32 cellular contexts compared by ENCODE assay signal in genomic region chr10:114626841-114627240, GRCh38. TPM values are rescaled to one million over a fixed set of nuclear protein-coding genes. Genes with fewer than 3 reads are reported as not detected.
DNase-seq lines count a peak whose midpoint lies in the region; ATAC-seq and TF ChIP-seq lines count a peak whose summit lies in the region.
"Had no signal": no experiment of that assay in that cellular context is flagged by ENCODE, and none has a peak within 500 bp of the region (broad histone marks: within the 10 kb centered on the region; RNA-seq: fewer than 3 reads in every experiment).

No MANE protein-coding gene starts in this region.

- H3K27ac ChIP-seq in HCT116 (ENCODE audit: low read depth, low read length) (no peak overlapping the region), esophagus (ENCODE audit: low read depth in 2 of 2, low read length in 1 of 2) (peak overlapping the region; percentile 35 to 40), gastrocnemius medialis (peak overlapping the region; percentile 33 to 81 (median 72))
- H3K27ac ChIP-seq in CD4-positive, alpha-beta T cell (ENCODE audit: low read depth, low read length), result no peak overlapping the region
- H3K27ac ChIP-seq: BLaER1, brain microvascular endothelial cell, left lung, psoas muscle, stomach, WERI-Rb-1 had no signal

- CTCF ChIA-PET in HCT116 (lab: Charles Lee), result interaction anchor here (0.7 kb wide), 1 partner anchor 323 kb away, joined by 3 read pairs; no protein-coding TSS in a partner anchor
- CTCF ChIA-PET in CD4-positive, alpha-beta T cell (lab: Charles Lee), result no interaction called here

- H3K36me3 Mint-ChIP-seq in CD4-positive, alpha-beta T cell (ENCODE audit: low read depth), result no peaks in the 10 kb centered on the region
- H3K36me3 Mint-ChIP-seq: mesothelial cell of epicardium had no signal

- DNase-seq in HCT116 (ENCODE audit: low read depth, low spot score) (no peak), SW480 (ENCODE audit: low spot score) (peak; percentile 52), gastrocnemius medialis (no peak), NCI-H2081 treated with DMSO at 0.1 percent for 48 hours (lab: John Stamatoyannopoulos, UW) (no peak)
- DNase-seq in stimulated activated naive CD8-positive, alpha-beta T cell treated with anti-CD3 and anti-CD28 coated beads, Interleukin-15, amount 100 ng/mL, for 72 hours, result no peak
- DNase-seq in CD4-positive, alpha-beta T cell, result no peak
- DNase-seq: activated CD4-positive, alpha-beta T cell treated with anti-CD3 and anti-CD28 coated beads, Interleukin-2, amount 50 U/mL, for 1 hour; activated naive CD8-positive, alpha-beta T cell treated with anti-CD3 and anti-CD28 coated beads, Interleukin-2, amount 50 U/mL, for 24 hours; activated T-cell treated with anti-CD3 and anti-CD28 coated beads, Interleukin-2, amount 50 U/mL, for 48 hours; brain microvascular endothelial cell; COR-L47; GOT3; hippocampal formation; left lung; naive thymus-derived CD4-positive, alpha-beta T cell; NCI-H1048; NCI-H1694; NCI-H2171; NCI-H510A; psoas muscle; SHP77 treated with DMSO at 0.1 percent for 48 hours; stimulated activated CD8-positive, alpha-beta memory T cell treated with anti-CD3 and anti-CD28 coated beads, Interleukin-4, amount 100 ng/mL, for 48 hours; stomach; SW 1271; T1000; thyroid gland; WERI-Rb-1 had no signal

- H2AFZ ChIP-seq in HCT116 (ENCODE audit: low read depth, low read length, poor library complexity, severe bottlenecking), result no peak overlapping the region

- no peak overlapping the region for H3K4me3 ChIP-seq in HCT116 (replicated peaks in 1 of 2; ENCODE audit: low read depth in 1 of 2, low read length in 2 of 2)
- H3K4me3 ChIP-seq in esophagus (ENCODE audit: low read depth in 1 of 2, low read length in 2 of 2), result no peak overlapping the region
- no peak overlapping the region for H3K4me3 ChIP-seq in gastrocnemius medialis
- H3K4me3 ChIP-seq: BLaER1, left lung, psoas muscle, skin epidermis, stomach, thyroid gland had no signal

- H3K27me3 Mint-ChIP-seq in stimulated activated naive CD8-positive, alpha-beta T cell treated with anti-CD3 and anti-CD28 coated beads, Interleukin-15, amount 100 ng/mL, for 72 hours, result peaks cover 33% of the 10 kb centered on the region
- H3K27me3 Mint-ChIP-seq in CD4-positive, alpha-beta T cell, result peaks cover 24% of the 10 kb centered on the region

- ATAC-seq in HCT116 (no peak), gastrocnemius medialis (peak in 1 of 2 donors; percentile 33)
- no peak for ATAC-seq in stimulated activated naive CD8-positive, alpha-beta T cell treated with anti-CD3 and anti-CD28 coated beads, Interleukin-15, amount 100 ng/mL, for 72 hours
- ATAC-seq in CD4-positive, alpha-beta T cell (ENCODE audit: poor library complexity), result no peak
- ATAC-seq: activated naive CD8-positive, alpha-beta T cell treated with anti-CD3 and anti-CD28 coated beads, Interleukin-2, amount 50 U/mL, for 24 hours; HepG2; left lung; naive thymus-derived CD4-positive, alpha-beta T cell had no signal

- TF ChIP-seq CTCF in HCT116 (IDR thresholded peaks at IDR 0.05 in 2 of 3, conservative IDR thresholded peaks at IDR 0.05 in 1 of 3; ENCODE audit: borderline replicate concordance in 1 of 3, insufficient read depth in 1 of 3, low read depth in 2 of 3, low read length in 2 of 3) (no peak), gastrocnemius medialis (IDR thresholded peaks at IDR 0.05 in 4 of 5, conservative IDR thresholded peaks at IDR 0.05 in 1 of 5) (no peak)
- TF ChIP-seq CTCF in CD4-positive, alpha-beta T cell (IDR thresholded peaks at IDR 0.05), result no peak

- POLR2A ChIA-PET in HCT116 (lab: Charles Lee), result no interaction called here
- POLR2A ChIA-PET in CD4-positive, alpha-beta T cell (lab: Charles Lee), result no interaction called here

- H3K9ac ChIP-seq in HCT116 (ENCODE audit: low read length), result no peak overlapping the region
- H3K9ac ChIP-seq: BLaER1 had no signal

- BruUV-seq in HCT116 (replicated peaks; lab: Mats Ljungman, UMichigan), result no TSS peak

- RAD21 ChIA-PET in HCT116 (lab: Charles Lee; ENCODE audit: low non-redundant PET in 1 of 2, low total read pairs in 2 of 2, uncharacterized antibody in 2 of 2, unreplicated experiment in 2 of 2), result no interaction called here

- H3K36me3 ChIP-seq in HCT116 (ENCODE audit: control insufficient read depth in 1 of 2, insufficient read depth in 2 of 2, low read length in 2 of 2), result no peaks in the 10 kb centered on the region
- H3K36me3 ChIP-seq in esophagus (ENCODE audit: control insufficient read depth in 2 of 2, insufficient read depth in 2 of 2, low read length in 1 of 2), result no peaks in the 10 kb centered on the region
- no peaks in the 10 kb centered on the region for H3K36me3 ChIP-seq in gastrocnemius medialis
- H3K36me3 ChIP-seq: BLaER1, brain microvascular endothelial cell, left lung, stomach, thyroid gland, WERI-Rb-1 had no signal

- H3K79me2 ChIP-seq in HCT116 (ENCODE audit: insufficient read depth, low read length), result no peaks in the 10 kb centered on the region

- H3K4me3 Mint-ChIP-seq in stimulated activated naive CD8-positive, alpha-beta T cell treated with anti-CD3 and anti-CD28 coated beads, Interleukin-15, amount 100 ng/mL, for 72 hours, result no peak overlapping the region
- H3K4me3 Mint-ChIP-seq in CD4-positive, alpha-beta T cell, result no peak overlapping the region
- H3K4me3 Mint-ChIP-seq: activated naive CD8-positive, alpha-beta T cell treated with anti-CD3 and anti-CD28 coated beads, Interleukin-2, amount 50 U/mL, for 24 hours; mesothelial cell of epicardium; naive thymus-derived CD4-positive, alpha-beta T cell had no signal

- no peak for TF ChIP-seq RAD21 in HCT116 (IDR thresholded peaks at IDR 0.05; ENCODE audit: low read depth)

- peaks cover 46 to 67% of the 10 kb centered on the region in 2 experiments for H3K4me1 ChIP-seq in HCT116 (ENCODE audit: control insufficient read depth in 1 of 2, insufficient read depth in 2 of 2, low read length in 2 of 2)
- H3K4me1 ChIP-seq in esophagus (ENCODE audit: control insufficient read depth in 2 of 2, insufficient read depth in 2 of 2, low read length in 1 of 2), result peaks cover 0 to 4% of the 10 kb centered on the region in 2 donors
- H3K4me1 ChIP-seq in gastrocnemius medialis, result peaks cover 21 to 55% of the 10 kb centered on the region in 2 donors

- TF ChIP-seq POLR2A in HCT116 (IDR thresholded peaks at IDR 0.05; ENCODE audit: borderline replicate concordance, extremely low read depth, insufficient read depth, insufficient read length) (no peak), gastrocnemius medialis (IDR thresholded peaks at IDR 0.05) (no peak)

- H3K27ac Mint-ChIP-seq in stimulated activated naive CD8-positive, alpha-beta T cell treated with anti-CD3 and anti-CD28 coated beads, Interleukin-15, amount 100 ng/mL, for 72 hours, result peak overlapping the region in 1 of 2 donors; percentile 6
- no peak overlapping the region for H3K27ac Mint-ChIP-seq in CD4-positive, alpha-beta T cell
- H3K27ac Mint-ChIP-seq: activated naive CD8-positive, alpha-beta T cell treated with anti-CD3 and anti-CD28 coated beads, Interleukin-2, amount 50 U/mL, for 24 hours; mesothelial cell of epicardium; naive thymus-derived CD4-positive, alpha-beta T cell had no signal

- H3K27me3 ChIP-seq in HCT116 (ENCODE audit: insufficient read depth, low read length) (peaks cover 6% of the 10 kb centered on the region; the same call in 1 of the 2 replicates), esophagus (ENCODE audit: control insufficient read depth in 1 of 2, insufficient read depth in 2 of 2, low read length in 2 of 2) (no peaks in the 10 kb centered on the region), gastrocnemius medialis (peaks cover 13 to 21% (median 16%) of the 10 kb centered on the region in 3 donors)
- H3K27me3 ChIP-seq in CD4-positive, alpha-beta T cell (ENCODE audit: control insufficient read depth, insufficient read depth, low read length), result peaks cover 10% of the 10 kb centered on the region
- H3K27me3 ChIP-seq: brain microvascular endothelial cell, thyroid gland had no signal

- 94 to 100% methylated on average over 1 of the region's 1 CpG for WGBS in esophagus, 2 donors

- peaks cover 0 to under 1% of the 10 kb centered on the region in 2 donors for H3K9me3 Mint-ChIP-seq in stimulated activated naive CD8-positive, alpha-beta T cell treated with anti-CD3 and anti-CD28 coated beads, Interleukin-15, amount 100 ng/mL, for 72 hours
- peaks cover 3% of the 10 kb centered on the region for H3K9me3 Mint-ChIP-seq in CD4-positive, alpha-beta T cell
- H3K9me3 Mint-ChIP-seq: mesothelial cell of epicardium had no signal

- no peaks in the 10 kb centered on the region for H3K9me3 ChIP-seq in HCT116 (ENCODE audit: control insufficient read depth in 1 of 2, insufficient read depth in 1 of 2, low read depth in 1 of 2, low read length in 2 of 2)
- no peaks in the 10 kb centered on the region for H3K9me3 ChIP-seq in esophagus (ENCODE audit: control insufficient read depth in 2 of 2, insufficient read depth in 1 of 2, low read depth in 1 of 2, low read length in 1 of 2)
- no peaks in the 10 kb centered on the region for H3K9me3 ChIP-seq in gastrocnemius medialis
- peaks cover 5% of the 10 kb centered on the region for H3K9me3 ChIP-seq in CD4-positive, alpha-beta T cell (ENCODE audit: control insufficient read depth, low read length)
- H3K9me3 ChIP-seq: left lung, psoas muscle, stomach, thyroid gland had no signal

- no peaks in the 10 kb centered on the region for H4K20me1 ChIP-seq in HCT116 (ENCODE audit: insufficient read depth)
- H4K20me1 ChIP-seq: BLaER1 had no signal

- peaks cover 24% of the 10 kb centered on the region for H3K4me1 Mint-ChIP-seq in stimulated activated naive CD8-positive, alpha-beta T cell treated with anti-CD3 and anti-CD28 coated beads, Interleukin-15, amount 100 ng/mL, for 72 hours
- peaks cover 18% of the 10 kb centered on the region for H3K4me1 Mint-ChIP-seq in CD4-positive, alpha-beta T cell (ENCODE audit: low read depth)

- intact Hi-C loops in HCT116 (cut with micrococcal nuclease), result no loop called here
- intact Hi-C loops in gastrocnemius medialis (cut with DNase I; ENCODE audit: low total_unique reads), result no loop called here
- intact Hi-C loops in CD4-positive, alpha-beta T cell (cut with DNase I, micrococcal nuclease), result no loop called here

- H3K9me2 ChIP-seq in HCT116 (ENCODE audit: insufficient read depth), result no peaks in the 10 kb centered on the region

- in situ Hi-C loops in gastrocnemius medialis (cut with MboI; ENCODE audit: low sequenced_read_pairs in 4 of 4), result no loop called here

- H3K4me2 ChIP-seq in HCT116 (ENCODE audit: low read length), result peak overlapping the region; percentile 9; the same call in 1 of the 2 replicates
- H3K4me2 ChIP-seq: BLaER1 had no signal

TF ChIP-seq in HCT116, 20 proteins besides CTCF, POLR2A, EP300 and RAD21 (continues in another document):
- TF ChIP-seq TCF7L2 (IDR thresholded peaks at IDR 0.05; ENCODE audit: borderline replicate concordance, extremely low read depth, insufficient read depth, insufficient read length), result no peak
- no peak for TF ChIP-seq EZH2phosphoT487 (IDR thresholded peaks at IDR 0.05; ENCODE audit: borderline replicate concordance)
- no peak for TF ChIP-seq ZFX (IDR thresholded peaks at IDR 0.05)
- TF ChIP-seq EGR1 (IDR thresholded peaks at IDR 0.05; ENCODE audit: low read depth), result no peak

RNA-seq across cellular contexts. Expression of gene ABLIM1, which starts 31.2 kb away (rescaled TPM):
- total RNA-seq in HCT116 (2021; ENCODE audit: unreplicated experiment) (96.2 TPM), gastrocnemius medialis (100 to 1,000 TPM in 3 of 4 donors, 10 to 100 TPM in 1; 84.7 to 203 (median 150) TPM)
- polyA plus RNA-seq in HCT116 (2012), result 35.7 and 41.2 TPM in 2 replicates
- polyA plus RNA-seq in esophagus, result 100 to 1,000 TPM; 104 to 121 TPM
- 100 to 1,000 TPM; 217 to 224 TPM for total RNA-seq in CD4-positive, alpha-beta T cell

Comparison
In these comparisons a context has a peak if more than half of its experiments do, and no peak if none do; other contexts are left out.
1. H3K27ac ChIP-seq: peak in esophagus (2 of 2) and gastrocnemius medialis (4 of 4); none in HCT116 (single experiment) and CD4-positive, alpha-beta T cell (single experiment).